In the genomic region with DNA sequence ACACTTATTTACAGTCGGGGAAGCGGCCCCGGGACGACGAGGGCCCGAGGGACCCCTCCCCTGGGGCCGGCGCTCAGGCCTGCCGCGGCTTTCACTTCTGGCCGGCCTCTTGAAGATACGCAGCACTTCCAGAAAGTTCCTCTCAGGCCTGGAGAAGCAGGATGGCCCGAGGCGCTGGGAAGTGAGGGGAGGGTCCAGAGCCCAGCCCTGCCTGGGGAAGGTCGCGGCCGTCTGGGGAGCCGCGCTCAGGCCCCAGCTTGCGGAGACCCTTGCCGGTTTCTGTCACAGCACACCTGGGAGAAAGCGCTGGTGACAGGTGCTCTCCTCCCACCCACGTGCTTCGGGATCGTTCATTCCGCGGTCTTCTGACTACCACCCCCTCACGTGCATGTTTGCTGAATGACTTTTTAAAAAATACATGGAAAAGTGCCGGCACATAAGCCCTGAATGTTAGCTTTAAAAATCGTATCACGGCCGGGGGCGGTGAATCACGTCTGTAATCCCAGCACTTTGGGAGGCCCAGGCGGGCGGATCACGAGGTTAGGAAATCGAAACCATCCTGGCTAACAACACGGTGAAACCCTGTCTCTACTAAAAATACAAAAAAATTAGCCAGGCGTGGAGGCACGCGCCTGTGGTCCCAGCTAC, we compare ENCODE assay signal across 8 cellular contexts. TPM values are rescaled to one million over a fixed set of nuclear protein-coding genes. Genes with fewer than 3 reads are reported as not detected.
DNase-seq lines count a peak whose midpoint lies in the region; ATAC-seq and TF ChIP-seq lines count a peak whose summit lies in the region.

No MANE protein-coding gene starts in this region.

- peaks cover 6% of the 10 kb centered on the region for H3K79me1 ChIP-seq in neuronal stem cell (ENCODE audit: low read depth, low read length)

- TF ChIP-seq CTCF in WTC11 (IDR thresholded peaks at IDR 0.05) (no peak), fibroblast of lung (conservative IDR thresholded peaks at IDR 0.05 in 1 of 2, IDR thresholded peaks at IDR 0.05 in 1 of 2; ENCODE audit: low read depth in 1 of 2, low read length in 2 of 2) (no peak)

- peak overlapping the region; percentile 37 for H3K4ac ChIP-seq in neuronal stem cell (ENCODE audit: low read length)

- no peaks in the 10 kb centered on the region for H3K9me3 Mint-ChIP-seq in WTC11

- H3K9me3 ChIP-seq in fibroblast of lung (ENCODE audit: control insufficient read depth, insufficient read depth, low read depth, low read length): no peaks in the 10 kb centered on the region
- H3K9me3 ChIP-seq in neuronal stem cell (replicated peaks in 1 of 2; ENCODE audit: control insufficient read depth in 2 of 2, insufficient read depth in 1 of 2, low read depth in 1 of 2, low read length in 2 of 2): no peaks in the 10 kb centered on the region

- H3K23ac ChIP-seq in neuronal stem cell (ENCODE audit: low read depth, low read length, poor library complexity): peak overlapping the region; percentile 50

- H3K4me3 Mint-ChIP-seq in WTC11: peak overlapping the region; percentile 91

- H2BK15ac ChIP-seq in neuronal stem cell (ENCODE audit: low read length): peak overlapping the region; percentile 91

- H2AK5ac ChIP-seq in neuronal stem cell (ENCODE audit: low read depth, low read length): peak overlapping the region; percentile 99

- H4K8ac ChIP-seq in neuronal stem cell (ENCODE audit: low read depth, low read length): peak overlapping the region; percentile 2

- no peak overlapping the region for H3K27ac Mint-ChIP-seq in WTC11

- ATAC-seq in WTC11: peak; percentile 47

- H3K9ac ChIP-seq in fibroblast of lung (ENCODE audit: insufficient read depth, low read length) (peak overlapping the region; percentile 97), neuronal stem cell (ENCODE audit: low read depth, low read length, poor library complexity) (peak overlapping the region; percentile 97)

- peak overlapping the region; percentile 100 for H3K18ac ChIP-seq in neuronal stem cell (ENCODE audit: low read length)

- no peak overlapping the region for H2BK120ac ChIP-seq in neuronal stem cell (ENCODE audit: low read depth, low read length)

- H3K27me3 ChIP-seq in fibroblast of lung (ENCODE audit: control insufficient read depth, insufficient read depth, low read length) (no peaks in the 10 kb centered on the region), neuronal stem cell (ENCODE audit: control insufficient read depth in 3 of 3, insufficient read depth in 3 of 3, low read depth in 1 of 3, low read length in 3 of 3) (no peaks in the 10 kb centered on the region)

- H3K14ac ChIP-seq in neuronal stem cell (ENCODE audit: low read length): peak overlapping the region; percentile 97

- peak overlapping the region; percentile 94 for H2BK5ac ChIP-seq in neuronal stem cell (ENCODE audit: low read length)

- peak overlapping the region; percentile 75 to 94 (median 88) for H3K4me3 ChIP-seq in fibroblast of lung (replicated peaks in 1 of 4; ENCODE audit: control extremely low read depth in 1 of 4, insufficient read depth in 1 of 4, low read depth in 3 of 4, low read length in 4 of 4)
- peak overlapping the region; percentile 93 to 94 for H3K4me3 ChIP-seq in neuronal stem cell (ENCODE audit: low read length in 2 of 2)

- WGBS in neuronal stem cell (ENCODE audit: extremely low coverage in 2 of 2, insufficient read length in 2 of 2, insufficient replicate concordance in 1 of 2), 2 donors: no CpG with 5 or more reads among the region's 42 CpGs

- CTCF ChIA-PET in WTC11 (lab: Charles Lee): interaction anchor here (0.5 to 1.3 kb wide), 3 partner anchors 11 to 332 kb away, joined by 3 to 5 read pairs (median 4); no protein-coding TSS in a partner anchor

- H3K79me2 ChIP-seq in fibroblast of lung (ENCODE audit: control insufficient read depth, insufficient read depth, low read length): peaks cover 42% of the 10 kb centered on the region

- no peak overlapping the region for H2AFZ ChIP-seq in fibroblast of lung (ENCODE audit: low read length)
- H2AFZ ChIP-seq in neuronal stem cell (ENCODE audit: low read length): peak overlapping the region; percentile 96

- peak; percentile 26 to 29 for DNase-seq in activated CD4-positive, alpha-beta T cell treated with anti-CD3 and anti-CD28 coated beads for 4 hours
- DNase-seq in activated CD4-positive, alpha-beta T cell treated with anti-CD3 and anti-CD28 coated beads for 1 hour: no peak
- DNase-seq in WTC11 (ENCODE audit: low spot score) (peak; percentile 42), fibroblast of lung (ENCODE audit: low read depth in 2 of 2) (no peak), neuronal stem cell (ENCODE audit: low spot score) (no peak), KG1 (lab: John Stamatoyannopoulos, UW) (no peak)
- no peak for DNase-seq in effector CD8-positive, alpha-beta T cell (lab: John Stamatoyannopoulos, UW)
- DNase-seq in activated effector memory CD4-positive, alpha-beta T cell treated with Interleukin-2 at 50 U/mL for 16 hours: no peak

- H4K91ac ChIP-seq in neuronal stem cell (ENCODE audit: low read depth, low read length, poor library complexity): no peak overlapping the region

- no peaks in the 10 kb centered on the region for H3K27me3 Mint-ChIP-seq in WTC11 (ENCODE audit: low read depth)

- H2BK12ac ChIP-seq in neuronal stem cell (ENCODE audit: low read length): no peak overlapping the region

- H4K20me1 ChIP-seq in fibroblast of lung (ENCODE audit: control insufficient read depth, extremely low read depth, insufficient read depth, low read length): no peaks in the 10 kb centered on the region

- H3K36me3 ChIP-seq in fibroblast of lung (ENCODE audit: control insufficient read depth, insufficient read depth, low read length): no peaks in the 10 kb centered on the region
- peaks cover 5 to 34% of the 10 kb centered on the region in 2 donors for H3K36me3 ChIP-seq in neuronal stem cell (replicated peaks in 1 of 2; ENCODE audit: control insufficient read depth in 2 of 2, insufficient read depth in 2 of 2, low read length in 2 of 2)

- peaks cover 11% of the 10 kb centered on the region for H3K4me1 Mint-ChIP-seq in WTC11

- peaks cover 9% of the 10 kb centered on the region for H3K36me3 Mint-ChIP-seq in WTC11

- H3K27ac ChIP-seq in fibroblast of lung (ENCODE audit: insufficient read depth, low read length) (peak overlapping the region; percentile 92), neuronal stem cell (replicated peaks; ENCODE audit: low read length) (no peak overlapping the region)

- peak overlapping the region; percentile 98 for H3K4me2 ChIP-seq in fibroblast of lung (ENCODE audit: extremely low read depth, insufficient read depth, low read length)
- peak overlapping the region; percentile 86 for H3K4me2 ChIP-seq in neuronal stem cell (ENCODE audit: insufficient read depth, low read length, poor library complexity, severe bottlenecking)

- H3K4me1 ChIP-seq in fibroblast of lung (ENCODE audit: control insufficient read depth, extremely low read depth, insufficient read depth, low read length) (peaks cover 3% of the 10 kb centered on the region), neuronal stem cell (ENCODE audit: control insufficient read depth in 2 of 2, insufficient read depth in 1 of 2, low read depth in 1 of 2, low read length in 2 of 2) (peaks cover 3 to 10% of the 10 kb centered on the region in 2 donors)

- POLR2A ChIA-PET in WTC11 (lab: Charles Lee): interaction anchor here (1.2 kb wide), 1 partner anchor 358 kb away, joined by 3 read pairs; a partner anchor contains a TSS

TF ChIP-seq in WTC11, 78 proteins besides CTCF, POLR2A, EP300 and RAD21 (continues in another document):
- TF ChIP-seq GRHL2 (CRISPR knock-in tag; IDR thresholded peaks at IDR 0.05; ENCODE audit: insufficient replicate concordance, severe bottlenecking): no peak
- no peak for TF ChIP-seq ZNF121 (CRISPR knock-in tag; IDR thresholded peaks at IDR 0.05)
- TF ChIP-seq, protein P1, sequence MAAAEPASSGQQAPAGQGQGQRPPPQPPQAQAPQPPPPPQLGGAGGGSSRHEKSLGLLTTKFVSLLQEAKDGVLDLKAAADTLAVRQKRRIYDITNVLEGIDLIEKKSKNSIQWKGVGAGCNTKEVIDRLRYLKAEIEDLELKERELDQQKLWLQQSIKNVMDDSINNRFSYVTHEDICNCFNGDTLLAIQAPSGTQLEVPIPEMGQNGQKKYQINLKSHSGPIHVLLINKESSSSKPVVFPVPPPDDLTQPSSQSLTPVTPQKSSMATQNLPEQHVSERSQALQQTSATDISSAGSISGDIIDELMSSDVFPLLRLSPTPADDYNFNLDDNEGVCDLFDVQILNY (CRISPR knock-in tag; IDR thresholded peaks at IDR 0.05): no peak
- TF ChIP-seq TEAD1 (CRISPR knock-in tag; IDR thresholded peaks at IDR 0.05): no peak
- TF ChIP-seq JUN (CRISPR knock-in tag; IDR thresholded peaks at IDR 0.05): 0 out of 2 replicates have a peak, but pooled peaks have one; percentile 20
- no peak for TF ChIP-seq CREB1 (CRISPR knock-in tag; IDR thresholded peaks at IDR 0.05)
- no peak for TF ChIP-seq FOXJ3 (CRISPR knock-in tag; IDR thresholded peaks at IDR 0.05; ENCODE audit: borderline replicate concordance)
- TF ChIP-seq, protein P2, sequence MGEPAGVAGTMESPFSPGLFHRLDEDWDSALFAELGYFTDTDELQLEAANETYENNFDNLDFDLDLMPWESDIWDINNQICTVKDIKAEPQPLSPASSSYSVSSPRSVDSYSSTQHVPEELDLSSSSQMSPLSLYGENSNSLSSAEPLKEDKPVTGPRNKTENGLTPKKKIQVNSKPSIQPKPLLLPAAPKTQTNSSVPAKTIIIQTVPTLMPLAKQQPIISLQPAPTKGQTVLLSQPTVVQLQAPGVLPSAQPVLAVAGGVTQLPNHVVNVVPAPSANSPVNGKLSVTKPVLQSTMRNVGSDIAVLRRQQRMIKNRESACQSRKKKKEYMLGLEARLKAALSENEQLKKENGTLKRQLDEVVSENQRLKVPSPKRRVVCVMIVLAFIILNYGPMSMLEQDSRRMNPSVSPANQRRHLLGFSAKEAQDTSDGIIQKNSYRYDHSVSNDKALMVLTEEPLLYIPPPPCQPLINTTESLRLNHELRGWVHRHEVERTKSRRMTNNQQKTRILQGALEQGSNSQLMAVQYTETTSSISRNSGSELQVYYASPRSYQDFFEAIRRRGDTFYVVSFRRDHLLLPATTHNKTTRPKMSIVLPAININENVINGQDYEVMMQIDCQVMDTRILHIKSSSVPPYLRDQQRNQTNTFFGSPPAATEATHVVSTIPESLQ (CRISPR knock-in tag; IDR thresholded peaks at IDR 0.05): no peak

RNA-seq across cellular contexts. Expression of a gene that starts 0.7 kb away (rescaled TPM):
- total RNA-seq in WTC11 (2021) (22.4 to 23.5 TPM (median 23.1 TPM) in 3 replicates), fibroblast of lung (46.2 and 71.5 TPM in 2 replicates)
- 44.6 and 46.1 TPM in 2 replicates for polyA plus RNA-seq in fibroblast of lung
- 36.8 and 38.2 TPM in 2 replicates for polyA plus RNA-seq in fibroblast of lung (2012)
- 10.0 and 20.0 TPM in 2 replicates for polyA minus RNA-seq in fibroblast of lung (ENCODE audit: low replicate concordance)
- 31.2 TPM for polyA plus RNA-seq in neuronal stem cell (2013, experiment 1 of 2)
- polyA plus RNA-seq in neuronal stem cell (2013, experiment 2 of 2): 30.8 TPM

Comparison
In these comparisons a context has a peak if more than half of its experiments do, and no peak if none do; other contexts are left out.
1. DNase-seq: peak in activated CD4-positive, alpha-beta T cell treated with anti-CD3 and anti-CD28 coated beads for 4 hours (2 of 2) and WTC11 (single experiment); none in activated CD4-positive, alpha-beta T cell treated with anti-CD3 and anti-CD28 coated beads for 1 hour (single experiment), fibroblast of lung (0 of 2), neuronal stem cell (single experiment), effector CD8-positive, alpha-beta T cell (single experiment), activated effector memory CD4-positive, alpha-beta T cell treated with Interleukin-2 at 50 U/mL for 16 hours (single experiment) and KG1 (single experiment).